8 cellular contexts compared by ENCODE assay signal in genomic region chr1:208207388-208208131, GRCh38.
DNase-seq lines count a peak whose midpoint lies in the region; ATAC-seq and TF ChIP-seq lines count a peak whose summit lies in the region.

No MANE protein-coding gene starts in this region.

- DNase-seq in glomerular visceral epithelial cell (ENCODE audit: extremely low spot score) (peak; percentile 95), stromal cell of bone marrow (ENCODE audit: low read depth) (peak; percentile 53)

- ATAC-seq in HG02852 (IDR thresholded peaks at IDR 0.05; ENCODE audit: unreplicated experiment), result peak; percentile 54
- ATAC-seq in SK-N-SH treated with all-trans-retinoic acid at 6 μM for 48 hours, result peak; percentile 71
- ATAC-seq in HG03039 (IDR thresholded peaks at IDR 0.05; ENCODE audit: unreplicated experiment), result no peak
- no peak for ATAC-seq in GM21528 (IDR thresholded peaks at IDR 0.05; ENCODE audit: low FRiP score, unreplicated experiment)
- no peak for ATAC-seq in GM18873 (IDR thresholded peaks at IDR 0.05; ENCODE audit: low FRiP score, unreplicated experiment)
- no peak for ATAC-seq in HG02642 (IDR thresholded peaks at IDR 0.05; ENCODE audit: poor library complexity, unreplicated experiment)

TF ChIP-seq in SK-N-SH treated with all-trans-retinoic acid at 6 μM for 48 hours, 23 proteins besides CTCF, POLR2A, EP300 and RAD21:
- no peak for TF ChIP-seq POU6F1 (CRISPR knock-in tag; IDR thresholded peaks at IDR 0.05; ENCODE audit: borderline replicate concordance, low read depth)

Comparison
In these comparisons a context has a peak if more than half of its experiments do, and no peak if none do; other contexts are left out.
1. ATAC-seq: peak in HG02852 (single experiment) and SK-N-SH treated with all-trans-retinoic acid at 6 μM for 48 hours (single experiment); none in HG03039 (single experiment), GM21528 (single experiment), GM18873 (single experiment) and HG02642 (single experiment).